ENCODE assay signal across 15 cellular contexts in the genomic region with DNA sequence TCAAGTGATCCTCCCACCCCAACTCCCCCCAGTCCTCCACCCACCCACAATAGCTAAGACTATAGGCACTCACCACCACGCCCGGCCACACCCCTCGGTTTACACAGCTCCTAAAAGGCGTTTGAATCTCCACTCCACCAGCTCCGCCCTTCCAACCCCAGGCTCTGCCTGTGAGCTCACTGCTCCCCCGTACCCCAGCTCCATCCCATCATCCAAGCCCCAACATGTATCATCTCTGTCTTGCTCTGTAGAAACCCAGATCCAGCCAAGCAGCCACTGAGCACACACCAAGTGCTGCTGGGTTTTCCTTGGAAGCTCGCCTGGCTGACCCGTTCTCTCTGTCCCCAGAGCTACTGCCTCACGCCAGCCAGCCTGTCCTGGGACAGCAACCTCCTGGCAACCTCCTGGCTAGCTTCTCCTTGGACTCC. TPM values are rescaled to one million over a fixed set of nuclear protein-coding genes. Genes with fewer than 3 reads are reported as not detected.
DNase-seq lines count a peak whose midpoint lies in the region; ATAC-seq and TF ChIP-seq lines count a peak whose summit lies in the region.
"Had no signal": no experiment of that assay in that cellular context is flagged by ENCODE, and none has a peak within 500 bp of the region (broad histone marks: within the 10 kb centered on the region; RNA-seq: fewer than 3 reads in every experiment).

No MANE protein-coding gene starts in this region.

- DNase-seq in chondrocyte (ENCODE audit: low spot score), result no peak
- DNase-seq in left lung, result no peak
- no peak for DNase-seq in SIG-M5 (lab: John Stamatoyannopoulos, UW)
- DNase-seq in hippocampal formation (lab: John Stamatoyannopoulos, UW), result no peak
- DNase-seq: activated naive CD4-positive, alpha-beta T cell treated with Interleukin-2 at 50 U/mL for 16 hours; body of pancreas; HCEC 1CT; NCI-H1417 treated with DMSO at 0.1 percent for 48 hours; NCI-H446 treated with DMSO at 0.1 percent for 48 hours; T-helper 1 cell had no signal

- H3K36me3 ChIP-seq in HUES48 (ENCODE audit: control insufficient read depth, insufficient read depth, low read length) (no peaks in the 10 kb centered on the region), left lung (no peaks in the 10 kb centered on the region)

- peak; percentile 68 for ATAC-seq in left lung
- no peak for ATAC-seq in stimulated activated memory B cell treated with anti-CD40 and anti-IgM and Interleukin-4, amounts not matched to agents 10 μg/mL and 1 μg/mL and 100 μg/mL, for 72 hours
- no peak for ATAC-seq in GM18517 (IDR thresholded peaks at IDR 0.05; ENCODE audit: unreplicated experiment)
- ATAC-seq: activated CD4-positive, CD25-positive, alpha-beta regulatory T cell treated with anti-CD3 and anti-CD28 coated beads, Interleukin-2, amount 50 U/mL, for 24 hours; body of pancreas had no signal

- no peaks in the 10 kb centered on the region for H3K27me3 Mint-ChIP-seq in chondrocyte (ENCODE audit: low read depth)
- peaks cover 23% of the 10 kb centered on the region for H3K27me3 Mint-ChIP-seq in stimulated activated memory B cell treated with anti-CD40 and anti-IgM and Interleukin-4, amounts not matched to agents 10 μg/mL and 1 μg/mL and 100 μg/mL, for 72 hours

- H3K27ac Mint-ChIP-seq in chondrocyte (ENCODE audit: unreplicated experiment), result peak overlapping the region; percentile 13
- H3K27ac Mint-ChIP-seq in stimulated activated memory B cell treated with anti-CD40 and anti-IgM and Interleukin-4, amounts not matched to agents 10 μg/mL and 1 μg/mL and 100 μg/mL, for 72 hours, result peak overlapping the region; percentile 3
- H3K27ac Mint-ChIP-seq: memory B cell had no signal

- TF ChIP-seq CTCF in chondrocyte (IDR thresholded peaks at IDR 0.05), result no peak
- TF ChIP-seq CTCF in left lung (IDR thresholded peaks at IDR 0.05), result no peak

- H3K4me1 ChIP-seq in HUES48 (ENCODE audit: control insufficient read depth, insufficient read depth, low read length), result no peaks in the 10 kb centered on the region
- H3K4me1 ChIP-seq in left lung, result peaks cover 4 to 19% of the 10 kb centered on the region in 2 donors

- H3K9ac ChIP-seq in HUES48 (ENCODE audit: low read depth, low read length), result no peak overlapping the region

- H3K27me3 ChIP-seq in HUES48 (ENCODE audit: control insufficient read depth, insufficient read depth, low read length) (no peaks in the 10 kb centered on the region), left lung (no peaks in the 10 kb centered on the region)
- H3K27me3 ChIP-seq: body of pancreas had no signal

- H3K27ac ChIP-seq in HUES48 (ENCODE audit: low read depth, low read length), result peak overlapping the region; percentile 36
- no peak overlapping the region for H3K27ac ChIP-seq in left lung
- H3K27ac ChIP-seq: body of pancreas had no signal

- H3K9me3 Mint-ChIP-seq in chondrocyte (ENCODE audit: low read depth), result no peaks in the 10 kb centered on the region
- H3K9me3 Mint-ChIP-seq in stimulated activated memory B cell treated with anti-CD40 and anti-IgM and Interleukin-4, amounts not matched to agents 10 μg/mL and 1 μg/mL and 100 μg/mL, for 72 hours, result no peaks in the 10 kb centered on the region
- H3K9me3 Mint-ChIP-seq: memory B cell had no signal

- intact Hi-C loops in left lung (cut with DNase I), result no loop called here

- H3K9me3 ChIP-seq in HUES48 (ENCODE audit: control insufficient read depth, insufficient read depth, low read length) (no peaks in the 10 kb centered on the region), left lung (no peaks in the 10 kb centered on the region)
- H3K9me3 ChIP-seq: body of pancreas had no signal

- no peaks in the 10 kb centered on the region for H3K36me3 Mint-ChIP-seq in chondrocyte (ENCODE audit: low read depth)
- H3K36me3 Mint-ChIP-seq in stimulated activated memory B cell treated with anti-CD40 and anti-IgM and Interleukin-4, amounts not matched to agents 10 μg/mL and 1 μg/mL and 100 μg/mL, for 72 hours, result no peaks in the 10 kb centered on the region
- H3K36me3 Mint-ChIP-seq: memory B cell had no signal

- no peak overlapping the region for H3K4me3 Mint-ChIP-seq in chondrocyte (ENCODE audit: unreplicated experiment)
- H3K4me3 Mint-ChIP-seq in stimulated activated memory B cell treated with anti-CD40 and anti-IgM and Interleukin-4, amounts not matched to agents 10 μg/mL and 1 μg/mL and 100 μg/mL, for 72 hours, result no peak overlapping the region
- H3K4me3 Mint-ChIP-seq: memory B cell had no signal

- H3K4me3 ChIP-seq in HUES48 (ENCODE audit: low read depth, low read length) (no peak overlapping the region), left lung (no peak overlapping the region)
- H3K4me3 ChIP-seq: body of pancreas had no signal

- H3K4me1 Mint-ChIP-seq in chondrocyte (ENCODE audit: low read depth), result peaks cover 22% of the 10 kb centered on the region
- peaks cover 19% of the 10 kb centered on the region for H3K4me1 Mint-ChIP-seq in stimulated activated memory B cell treated with anti-CD40 and anti-IgM and Interleukin-4, amounts not matched to agents 10 μg/mL and 1 μg/mL and 100 μg/mL, for 72 hours

RNA-seq across cellular contexts. Expression of a gene that starts 12.0 kb away (rescaled TPM):
- 15.4 to 22.2 TPM (median 18.9 TPM) in 3 replicates for total RNA-seq in chondrocyte
- total RNA-seq in left lung, result 10 to 100 TPM in 1 of 2 donors, 1 to 10 TPM in 1; 7.1 to 25.9 TPM
- total RNA-seq: body of pancreas had no signal

RNA-seq across cellular contexts. Expression of a gene that starts 28.6 kb away (rescaled TPM):
- 6.5 to 10.8 TPM (median 8.7 TPM) in 3 replicates for total RNA-seq in chondrocyte
- 1 to 10 TPM; 1.7 to 7.7 TPM for total RNA-seq in left lung
- total RNA-seq: body of pancreas had no signal

RNA-seq across cellular contexts. Expression of a gene that starts 32.0 kb away (rescaled TPM):
- total RNA-seq in chondrocyte (331 to 404 TPM (median 388 TPM) in 3 replicates), left lung (1,000 to 10,000 TPM in 1 of 2 donors, 100 to 1,000 TPM in 1; 257 to 1,192 TPM)

RNA-seq across cellular contexts. Expression of a gene that starts 35.3 kb away (rescaled TPM):
- 111 to 122 TPM (median 115 TPM) in 3 replicates for total RNA-seq in chondrocyte
- 100 to 1,000 TPM; 118 to 145 TPM for total RNA-seq in left lung

RNA-seq across cellular contexts. Expression of a gene that starts 36.9 kb away (rescaled TPM):
- total RNA-seq in chondrocyte (0.47 to 0.94 TPM in 2 of 3 replicates, not detected in the other), left lung (under 1 TPM in 1 of 2 donors, not detected in 1; 0.42 TPM)
- total RNA-seq: body of pancreas had no signal
